In the genomic region with DNA sequence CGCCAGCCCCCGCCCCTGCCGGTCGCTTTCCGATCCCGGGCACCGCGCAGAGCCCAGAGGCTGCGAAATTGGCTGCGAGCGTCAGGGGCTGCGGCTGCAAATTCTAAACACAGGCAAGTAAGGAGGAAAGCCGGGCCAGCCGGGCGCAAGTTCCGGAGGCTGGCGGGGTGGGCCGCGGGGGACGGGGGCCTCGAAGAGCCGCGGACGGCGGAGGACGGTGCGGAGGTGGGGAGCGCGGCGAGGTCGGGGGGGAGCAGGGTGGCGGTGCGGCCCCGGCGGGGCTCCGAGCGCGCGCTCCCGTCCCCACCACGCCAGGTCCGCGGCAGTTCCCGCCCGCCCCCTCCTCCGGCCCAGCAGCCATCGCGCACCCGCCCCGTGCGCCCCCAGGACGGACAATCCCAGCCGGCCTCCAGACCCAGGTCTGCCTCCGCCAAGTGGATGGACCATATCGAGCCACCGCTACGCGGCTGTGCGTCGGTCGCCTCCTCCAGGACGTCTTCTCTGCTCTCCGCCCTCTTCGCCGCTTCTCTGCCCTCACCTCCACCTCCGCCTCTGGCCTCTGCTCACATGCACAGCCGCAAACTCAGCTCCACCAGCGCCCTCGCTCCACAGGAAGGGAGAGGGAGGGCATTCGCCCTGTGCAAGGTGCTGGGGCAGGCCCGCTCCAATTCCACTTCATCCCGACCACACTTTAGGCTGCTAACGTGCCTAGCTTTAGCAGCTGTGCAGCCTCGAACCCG, we compare ENCODE assay signal across 8 cellular contexts. TPM values are rescaled to one million over a fixed set of nuclear protein-coding genes. Genes with fewer than 3 reads are reported as not detected.
DNase-seq lines count a peak whose midpoint lies in the region; ATAC-seq and TF ChIP-seq lines count a peak whose summit lies in the region.

No MANE protein-coding gene starts in this region.

- DNase-seq in CD14-positive monocyte (ENCODE audit: low spot score) (no peak), PC-9 (peak; percentile 60 to 64), dorsolateral prefrontal cortex (no peak), omental fat pad (ENCODE audit: low spot score) (no peak), vagina (ENCODE audit: extremely low spot score in 2 of 2) (no peak)
- DNase-seq in naive thymus-derived CD4-positive, alpha-beta T cell, result peak in 1 of 9 donors; percentile 42

- H3K4me3 ChIP-seq in PC-9 (peak overlapping the region; percentile 60), dorsolateral prefrontal cortex (peak overlapping the region in 58 of 59 donors; percentile 5 to 65 (median 48)), vagina (peak overlapping the region in 1 of 2 donors; percentile 16)
- peak overlapping the region; percentile 27 for H3K4me3 ChIP-seq in naive thymus-derived CD4-positive, alpha-beta T cell (ENCODE audit: low read length)

- H3F3A ChIP-seq in PC-9 (ENCODE audit: insufficient read depth, low read depth), result peaks cover 27% of the 10 kb centered on the region; the same call in 1 of the 2 replicates

- H3K79me2 ChIP-seq in PC-9 (ENCODE audit: low read depth), result peaks cover 41% of the 10 kb centered on the region

- H3K36me3 Mint-ChIP-seq in CD14-positive monocyte, result peaks cover 14% of the 10 kb centered on the region in 2 donors
- peaks cover 0 to 5% (median 0%) of the 10 kb centered on the region in 5 donors for H3K36me3 Mint-ChIP-seq in naive thymus-derived CD4-positive, alpha-beta T cell

- CTCF ChIA-PET in PC-9 (lab: Charles Lee), result interaction anchor here (0.9 to 1.0 kb wide), 2 partner anchors 102 to 172 kb away, joined by 3 to 5 read pairs; no protein-coding TSS in a partner anchor
- CTCF ChIA-PET in naive thymus-derived CD4-positive, alpha-beta T cell (lab: Charles Lee), result no interaction called here

- H3K36me3 ChIP-seq in PC-9 (ENCODE audit: low read depth) (no peaks in the 10 kb centered on the region), vagina (no peaks in the 10 kb centered on the region)
- no peaks in the 10 kb centered on the region for H3K36me3 ChIP-seq in naive thymus-derived CD4-positive, alpha-beta T cell (ENCODE audit: control insufficient read depth in 2 of 3, insufficient read depth in 3 of 3, low read length in 3 of 3)

- peak; percentile 36 for ATAC-seq in naive thymus-derived CD4-positive, alpha-beta T cell
- ATAC-seq in GM21360 (IDR thresholded peaks at IDR 0.05; ENCODE audit: unreplicated experiment), result no peak
- ATAC-seq in HG03342 (IDR thresholded peaks at IDR 0.05; ENCODE audit: unreplicated experiment), result no peak
- no peak for ATAC-seq in omental fat pad (ENCODE audit: low FRiP score)

- intact Hi-C loops in CD14-positive monocyte (cut with micrococcal nuclease), result no loop called here
- intact Hi-C loops in PC-9 (cut with micrococcal nuclease; ENCODE audit: unreplicated experiment), result no loop called here
- intact Hi-C loops in dorsolateral prefrontal cortex (cut with DNase I), result loop anchor here (5.0 to 10.0 kb wide), 2 partner anchors 78 to 95 kb away; no protein-coding TSS in a partner anchor
- intact Hi-C loops in naive thymus-derived CD4-positive, alpha-beta T cell (cut with micrococcal nuclease), result loop anchor here in 1 of 2 donors (10.0 kb wide), 1 partner anchor 345 kb away; no protein-coding TSS in a partner anchor
- intact Hi-C loops in vagina (cut with DNase I), result no loop called here

- H3K9me3 Mint-ChIP-seq in CD14-positive monocyte, result peaks cover 0 to 19% (median 8%) of the 10 kb centered on the region in 7 donors
- peaks cover 0 to 3% (median 0%) of the 10 kb centered on the region in 11 donors for H3K9me3 Mint-ChIP-seq in naive thymus-derived CD4-positive, alpha-beta T cell

- H3K27ac ChIP-seq in PC-9 (no peak overlapping the region), dorsolateral prefrontal cortex (peak overlapping the region in 32 of 59 donors; percentile 11 to 76 (median 42)), vagina (no peak overlapping the region)
- H3K27ac ChIP-seq in naive thymus-derived CD4-positive, alpha-beta T cell (ENCODE audit: low read depth, low read length), result no peak overlapping the region

- H3K4me2 ChIP-seq in PC-9, result peak overlapping the region; percentile 82

- no peaks in the 10 kb centered on the region; the same call in 1 of the 2 replicates for H4K20me1 ChIP-seq in PC-9 (ENCODE audit: insufficient read depth)

- H3K4me3 Mint-ChIP-seq in CD14-positive monocyte, result peak overlapping the region; percentile 73 to 96
- H3K4me3 Mint-ChIP-seq in naive thymus-derived CD4-positive, alpha-beta T cell, result peak overlapping the region; percentile 79 to 97 (median 85)

- peak overlapping the region; percentile 88 for H2AFZ ChIP-seq in PC-9

- POLR2A ChIA-PET in PC-9 (lab: Charles Lee; ENCODE audit: unreplicated experiment), result interaction anchor here (0.5 kb wide), 1 partner anchor 93 kb away, joined by 3 read pairs; no protein-coding TSS in a partner anchor
- POLR2A ChIA-PET in naive thymus-derived CD4-positive, alpha-beta T cell (lab: Charles Lee), result no interaction called here

- H3K9me3 ChIP-seq in PC-9 (ENCODE audit: insufficient read depth, low read depth) (no peaks in the 10 kb centered on the region), vagina (no peaks in the 10 kb centered on the region)
- H3K9me3 ChIP-seq in naive thymus-derived CD4-positive, alpha-beta T cell (ENCODE audit: control insufficient read depth in 2 of 3, low read length in 3 of 3), result no peaks in the 10 kb centered on the region

- H3K4me1 ChIP-seq in PC-9 (replicated peaks; ENCODE audit: insufficient read depth), result peaks cover 23% of the 10 kb centered on the region
- peaks cover 6 to 10% of the 10 kb centered on the region in 2 donors for H3K4me1 ChIP-seq in naive thymus-derived CD4-positive, alpha-beta T cell (ENCODE audit: control insufficient read depth in 2 of 2, insufficient read depth in 2 of 2, low read length in 2 of 2)
- peaks cover 20% of the 10 kb centered on the region for H3K4me1 ChIP-seq in vagina

- H3K27me3 ChIP-seq in PC-9 (ENCODE audit: insufficient read depth, low read depth) (no peaks in the 10 kb centered on the region), dorsolateral prefrontal cortex (peaks cover 0 to 49% (median 10%) of the 10 kb centered on the region in 45 donors), vagina (no peaks in the 10 kb centered on the region)
- H3K27me3 ChIP-seq in naive thymus-derived CD4-positive, alpha-beta T cell (ENCODE audit: control insufficient read depth in 2 of 2, insufficient read depth in 2 of 2, low read length in 2 of 2), result peaks cover 0 to 3% of the 10 kb centered on the region in 2 donors

- peak overlapping the region in 5 of 7 donors; percentile 26 to 88 (median 62) for H3K27ac Mint-ChIP-seq in CD14-positive monocyte
- H3K27ac Mint-ChIP-seq in naive thymus-derived CD4-positive, alpha-beta T cell, result no peak overlapping the region

- H3K27me3 Mint-ChIP-seq in CD14-positive monocyte (ENCODE audit: low read depth in 3 of 3), result peaks cover 74 to 86% (median 85%) of the 10 kb centered on the region in 3 donors
- peaks cover 45 to 79% (median 56%) of the 10 kb centered on the region in 5 donors for H3K27me3 Mint-ChIP-seq in naive thymus-derived CD4-positive, alpha-beta T cell

- BruUV-seq in PC-9 (replicated peaks; lab: Mats Ljungman, UMichigan), result no TSS peak

- no peaks in the 10 kb centered on the region for H3K9me2 ChIP-seq in PC-9 (ENCODE audit: insufficient read depth)

- TF ChIP-seq CTCF in CD14-positive monocyte (IDR thresholded peaks at IDR 0.05) (no peak), PC-9 (conservative IDR thresholded peaks at IDR 0.05) (no peak), dorsolateral prefrontal cortex (IDR thresholded peaks at IDR 0.05 in 54 of 56, conservative IDR thresholded peaks at IDR 0.05 in 2 of 56; ENCODE audit: low read depth in 1 of 56, partially characterized antibody in 56 of 56) (no peak), omental fat pad (IDR thresholded peaks at IDR 0.05) (no peak), vagina (IDR thresholded peaks at IDR 0.05) (no peak)

- H3K4me1 Mint-ChIP-seq in CD14-positive monocyte, result peaks cover 39% of the 10 kb centered on the region
- peaks cover 21 to 40% (median 31%) of the 10 kb centered on the region in 7 donors for H3K4me1 Mint-ChIP-seq in naive thymus-derived CD4-positive, alpha-beta T cell

- TF ChIP-seq POLR2A in vagina (IDR thresholded peaks at IDR 0.05), result no peak

RNA-seq across cellular contexts. Expression of a gene that starts 7.2 kb away (rescaled TPM):
- polyA plus RNA-seq in CD14-positive monocyte, result not detected
- total RNA-seq in PC-9 (2021), result 30.8 and 36.6 TPM in 2 replicates
- total RNA-seq in dorsolateral prefrontal cortex, result 10 to 100 TPM; 22.8 to 99.1 (median 67.0) TPM
- total RNA-seq in naive thymus-derived CD4-positive, alpha-beta T cell, result under 1 TPM; 0.10 to 0.66 (median 0.57) TPM
- polyA plus RNA-seq in naive thymus-derived CD4-positive, alpha-beta T cell, result not detected
- total RNA-seq in omental fat pad, result under 1 TPM in 1 of 4 donors, not detected in 3; 0.32 TPM
- not detected for total RNA-seq in vagina

Comparison
In these comparisons a context has a peak if more than half of its experiments do, and no peak if none do; other contexts are left out.
1. DNase-seq: peak in PC-9 (2 of 2); none in CD14-positive monocyte (single experiment), dorsolateral prefrontal cortex (0 of 10), omental fat pad (single experiment) and vagina (0 of 2).
2. H3K27ac Mint-ChIP-seq: peak in CD14-positive monocyte (5 of 7); none in naive thymus-derived CD4-positive, alpha-beta T cell (0 of 9).
3. H3K27ac ChIP-seq: peak in dorsolateral prefrontal cortex (32 of 59); none in PC-9 (single experiment), naive thymus-derived CD4-positive, alpha-beta T cell (single experiment) and vagina (single experiment).
4. RNA of a gene that starts 7.2 kb away (total RNA-seq): 22.8 to 99.1 TPM in dorsolateral prefrontal cortex and 30.8 to 36.6 TPM in PC-9; 0.10 to 0.66 TPM in naive thymus-derived CD4-positive, alpha-beta T cell, 0.32 TPM in omental fat pad and not detected in vagina (single experiment); every median in the first group is over 10 times any median in the second.
5. intact Hi-C loops: an anchor here in dorsolateral prefrontal cortex (5.0 to 10.0 kb wide); none called in CD14-positive monocyte, PC-9 and vagina.